In genomic region chr17:48831549-48831883, GRCh38 we compare ENCODE assay signal across 8 cellular contexts. TPM values are rescaled to one million over a fixed set of nuclear protein-coding genes. Genes with fewer than 3 reads are reported as not detected.
DNase-seq lines count a peak whose midpoint lies in the region; ATAC-seq, FAIRE-seq and TF ChIP-seq lines count a peak whose summit lies in the region.

No MANE protein-coding gene starts in this region.

- peak overlapping the region; percentile 94 for H3K27ac ChIP-seq in hepatocyte
- H3K27ac ChIP-seq in small intestine (ENCODE audit: low read depth in 1 of 2, low read length in 1 of 2) = peak overlapping the region; percentile 91 to 98

- peaks cover 53% of the 10 kb centered on the region for H3K79me2 ChIP-seq in hepatocyte

- H4K20me1 ChIP-seq in hepatocyte (ENCODE audit: insufficient read depth, poor library complexity, severe bottlenecking) = peaks cover 8% of the 10 kb centered on the region

- peaks cover 47% of the 10 kb centered on the region for H3K4me1 Mint-ChIP-seq in activated CD4-positive, alpha-beta memory T cell treated with anti-CD3 and anti-CD28 coated beads for 36 hours (ENCODE audit: low read depth)

- H3K4me3 Mint-ChIP-seq in activated CD4-positive, alpha-beta memory T cell treated with anti-CD3 and anti-CD28 coated beads for 36 hours = peak overlapping the region; percentile 94

- H3K4me2 ChIP-seq in hepatocyte = peak overlapping the region; percentile 95

- CTCF ChIA-PET in activated CD4-positive, alpha-beta memory T cell treated with anti-CD3 and anti-CD28 coated beads for 36 hours (lab: Charles Lee) = interaction anchor here (0.8 to 3.2 kb wide), 4 partner anchors 18 to 153 kb away, joined by 3 to 18 read pairs (median 4); no protein-coding TSS in a partner anchor
- CTCF ChIA-PET in HEK293T (lab: Yijun Ruan, JAX) = interaction anchor here (1.5 to 1.7 kb wide), 2 partner anchors 47 to 53 kb away, joined by 3 to 5 read pairs; no protein-coding TSS in a partner anchor

- peak overlapping the region; percentile 73 for H3K27ac Mint-ChIP-seq in activated CD4-positive, alpha-beta memory T cell treated with anti-CD3 and anti-CD28 coated beads for 36 hours

- no peak for ATAC-seq in HG02571 (IDR thresholded peaks at IDR 0.05; ENCODE audit: unreplicated experiment)

- intact Hi-C loops in activated CD4-positive, alpha-beta memory T cell treated with anti-CD3 and anti-CD28 coated beads for 36 hours (cut with micrococcal nuclease) = loop anchor here (1.0 to 10.0 kb wide), 2 partner anchors 61 to 363 kb away; partner anchors contain the start of gene ATP5MC1

- H3K9me3 Mint-ChIP-seq in activated CD4-positive, alpha-beta memory T cell treated with anti-CD3 and anti-CD28 coated beads for 36 hours = no peaks in the 10 kb centered on the region

- H3K4me1 ChIP-seq in hepatocyte (ENCODE audit: insufficient read depth) (peaks cover 10% of the 10 kb centered on the region), small intestine (ENCODE audit: control insufficient read depth in 2 of 2, insufficient read depth in 1 of 2, low read depth in 1 of 2, low read length in 1 of 2) (peaks cover 5 to 20% of the 10 kb centered on the region in 2 donors)

- H3K9me2 ChIP-seq in hepatocyte (replicated peaks; ENCODE audit: insufficient read depth) = no peaks in the 10 kb centered on the region

- H3K36me3 ChIP-seq in H7 (replicated peaks; ENCODE audit: control insufficient read depth, insufficient read depth, low read length) (no peaks in the 10 kb centered on the region), hepatocyte (replicated peaks; ENCODE audit: insufficient read depth, low read depth) (no peaks in the 10 kb centered on the region), small intestine (ENCODE audit: control insufficient read depth in 2 of 2, insufficient read depth in 2 of 2, low read length in 2 of 2) (no peaks in the 10 kb centered on the region)

- WGBS in hepatocyte (ENCODE audit: low lambda C conversion rate, missing lambda C conversion rate) = 6% methylated on average over 8 of the region's 8 CpGs
- WGBS in small intestine, 3 donors = 1 to 10% (median 1%) methylated on average over 8 of the region's 8 CpGs

- no peak for FAIRE-seq in small intestine (lab: Jason Lieb, UNC)
- no peak for FAIRE-seq in frontal cortex (lab: Jason Lieb, UNC)

- H2AFZ ChIP-seq in hepatocyte = peak overlapping the region; percentile 77

- peaks cover 2% of the 10 kb centered on the region for H3K27me3 Mint-ChIP-seq in activated CD4-positive, alpha-beta memory T cell treated with anti-CD3 and anti-CD28 coated beads for 36 hours

- H3K36me3 Mint-ChIP-seq in activated CD4-positive, alpha-beta memory T cell treated with anti-CD3 and anti-CD28 coated beads for 36 hours = peaks cover 3% of the 10 kb centered on the region

- TF ChIP-seq CTCF in hepatocyte (IDR thresholded peaks at IDR 0.05; ENCODE audit: poor library complexity) = no peak

- H3K27me3 ChIP-seq in H7 (ENCODE audit: control insufficient read depth, insufficient read depth, low read length) (no peaks in the 10 kb centered on the region), hepatocyte (no peaks in the 10 kb centered on the region), small intestine (ENCODE audit: control insufficient read depth in 2 of 2, insufficient read depth in 2 of 2, low read length in 2 of 2) (no peaks in the 10 kb centered on the region)

- H3K9me3 ChIP-seq in hepatocyte (ENCODE audit: low read depth) (no peaks in the 10 kb centered on the region), small intestine (ENCODE audit: control insufficient read depth, low read depth) (no peaks in the 10 kb centered on the region)

- no peak for DNase-seq in H7
- DNase-seq in activated CD4-positive, alpha-beta memory T cell treated with anti-CD3 and anti-CD28 coated beads for 36 hours = no peak
- DNase-seq in hepatocyte (ENCODE audit: low spot score) = no peak
- DNase-seq in small intestine = no peak
- no peak for DNase-seq in frontal cortex (ENCODE audit: low spot score in 2 of 2)
- DNase-seq in HEK293T (ENCODE audit: extremely low spot score) = no peak
- DNase-seq in dermis blood vessel endothelial cell = no peak

- POLR2A ChIA-PET in activated CD4-positive, alpha-beta memory T cell treated with anti-CD3 and anti-CD28 coated beads for 36 hours (lab: Charles Lee) = no interaction called here
- POLR2A ChIA-PET in HEK293T (lab: Yijun Ruan, JAX) = interaction anchor here (1.1 to 1.4 kb wide), 5 partner anchors 9 to 103 kb away, joined by 3 to 7 read pairs (median 3); partner anchors contain the start of gene HOXB13

- H3K4me3 ChIP-seq in H7 (ENCODE audit: insufficient read depth, low read depth, low read length) = peak overlapping the region; percentile 85
- H3K4me3 ChIP-seq in hepatocyte = peak overlapping the region; percentile 79
- H3K4me3 ChIP-seq in small intestine (ENCODE audit: low read depth in 1 of 2, low read length in 2 of 2) = peak overlapping the region; percentile 90 to 91

TF ChIP-seq in HEK293T, 16 proteins besides CTCF, POLR2A, EP300 and RAD21:
- no peak for TF ChIP-seq L3MBTL2 (conservative IDR thresholded peaks at IDR 0.05)
- no peak for TF ChIP-seq FOXA1 (IDR thresholded peaks at IDR 0.05)
- no peak for TF ChIP-seq ELF4 (IDR thresholded peaks at IDR 0.05)
- no peak for TF ChIP-seq SUZ12 (IDR thresholded peaks at IDR 0.05)

RNA-seq across cellular contexts. Expression of gene CALCOCO2, which starts 0.7 kb away (rescaled TPM):
- total RNA-seq in H7 (2014; rRNA removed; shearing (Covaris generic)) = 19.4 and 23.1 TPM in 2 replicates
- 10 to 100 TPM; 65.1 to 72.1 TPM for total RNA-seq in activated CD4-positive, alpha-beta memory T cell treated with anti-CD3 and anti-CD28 coated beads for 36 hours
- total RNA-seq in hepatocyte (68.8 and 76.3 TPM in 2 replicates), frontal cortex (9.0 TPM), dermis blood vessel endothelial cell (50.2 and 78.3 TPM in 2 replicates)
- polyA plus RNA-seq in hepatocyte (63.4 and 79.2 TPM in 2 replicates), small intestine (10 to 100 TPM; 72.1 to 88.1 (median 87.4) TPM)

RNA-seq across cellular contexts. Expression of gene TTLL6, which starts 14.5 kb away (rescaled TPM):
- total RNA-seq in H7 (2014; rRNA removed; shearing (Covaris generic)) = 2.1 and 2.6 TPM in 2 replicates
- not detected for total RNA-seq in activated CD4-positive, alpha-beta memory T cell treated with anti-CD3 and anti-CD28 coated beads for 36 hours
- 0.28 and 0.30 TPM in 2 replicates for total RNA-seq in hepatocyte
- not detected in 2 replicates for polyA plus RNA-seq in hepatocyte
- 1 to 10 TPM; 1.6 to 4.2 (median 2.7) TPM for polyA plus RNA-seq in small intestine
- total RNA-seq in frontal cortex = not detected
- total RNA-seq in dermis blood vessel endothelial cell = not detected in 2 replicates
